8 cellular contexts compared by ENCODE assay signal in genomic region chr5:9545959-9546851, GRCh38. TPM values are rescaled to one million over a fixed set of nuclear protein-coding genes. Genes with fewer than 3 reads are reported as not detected.
DNase-seq lines count a peak whose midpoint lies in the region; ATAC-seq, FAIRE-seq and TF ChIP-seq lines count a peak whose summit lies in the region.

Gene SEMA5A (minus strand): TSS chr5:9546075. CDS start chr5:9379946, 166,129 bp downstream.

- peak; percentile 81 for TF ChIP-seq POLR2A in H54 (IDR thresholded peaks at IDR 0.05; ENCODE audit: low read depth, low read length)

- WGBS in mesodermal cell (ENCODE audit: insufficient coverage in 2 of 2), 2 experiments = 1 to 3% methylated on average over 35 to 36 of the region's 87 CpGs
- WGBS in thymus = 4% methylated on average over 83 of the region's 87 CpGs

- H3K4me1 ChIP-seq in mesodermal cell (ENCODE audit: control insufficient read depth, insufficient read depth, low read length, poor library complexity, severe bottlenecking) (no peaks in the 10 kb centered on the region), thymus (ENCODE audit: control insufficient read depth, insufficient read depth, low read length) (peaks cover 5% of the 10 kb centered on the region)

- no peaks in the 10 kb centered on the region for H3K9me3 ChIP-seq in mesodermal cell (ENCODE audit: control insufficient read depth, low read length)
- peaks cover 1% of the 10 kb centered on the region for H3K9me3 ChIP-seq in thymus (ENCODE audit: control insufficient read depth)

- no peak for FAIRE-seq in H54 (lab: Jason Lieb, UNC)

- H3K36me3 ChIP-seq in mesodermal cell (ENCODE audit: control insufficient read depth, insufficient read depth, low read length) (peaks cover 41% of the 10 kb centered on the region), thymus (ENCODE audit: control insufficient read depth, insufficient read depth) (no peaks in the 10 kb centered on the region)

- DNase-seq in AG10803 (ENCODE audit: low read depth) (peak; percentile 77), H54 (ENCODE audit: insufficient read length, low spot score) (peak; percentile 48), epithelial cell of prostate (ENCODE audit: low read depth, low spot score) (no peak), NCI-H1436 treated with DMSO at 0.1 percent for 48 hours (lab: John Stamatoyannopoulos, UW) (no peak)

- peak within 1 kb of the TSS; percentile 85 for H3K27ac ChIP-seq in epithelial cell of prostate
- H3K27ac ChIP-seq in mesodermal cell (ENCODE audit: low read depth, low read length, severe bottlenecking) = peak within 1 kb of the TSS; percentile 83
- peak within 1 kb of the TSS; percentile 15 for H3K27ac ChIP-seq in thymus (ENCODE audit: low read depth)

- H3K4me3 ChIP-seq in AG10803 (ENCODE audit: low read length) = peak within 1 kb of the TSS; percentile 95
- H3K4me3 ChIP-seq in WI38 (ENCODE audit: low read depth, low read length) = peak within 1 kb of the TSS; percentile 94
- H3K4me3 ChIP-seq in mesodermal cell (ENCODE audit: extremely low read depth, insufficient read depth, low read length, poor library complexity, severe bottlenecking) = peak within 1 kb of the TSS; percentile 85
- peak within 1 kb of the TSS; percentile 44 for H3K4me3 ChIP-seq in thymus (ENCODE audit: low read length)

- no peak for TF ChIP-seq CTCF in AG10803 (conservative IDR thresholded peaks at IDR 0.05; ENCODE audit: low read length)
- TF ChIP-seq CTCF in WI38 (IDR thresholded peaks at IDR 0.05; ENCODE audit: low read depth, low read length) = no peak

- no peak for ATAC-seq in GM19395 (IDR thresholded peaks at IDR 0.05; ENCODE audit: unreplicated experiment)

- H3K27me3 ChIP-seq in thymus (ENCODE audit: control insufficient read depth, insufficient read depth) = peaks cover 30% of the 10 kb centered on the region

RNA-seq across cellular contexts. Expression of gene SEMA5A, which starts in this region (rescaled TPM):
- 29.7 TPM for polyA plus RNA-seq in mesodermal cell (2013, experiment 1 of 2)
- 30.9 TPM for polyA plus RNA-seq in mesodermal cell (2013, experiment 2 of 2)
- polyA plus RNA-seq in thymus = 1.2 TPM

Comparison
In these comparisons a context has a peak if more than half of its experiments do, and no peak if none do; other contexts are left out.
1. DNase-seq: peak in AG10803 (single experiment) and H54 (single experiment); none in epithelial cell of prostate (single experiment) and NCI-H1436 treated with DMSO at 0.1 percent for 48 hours (single experiment).
2. H3K4me3 ChIP-seq: peak in every context shown above with its lines; median percentile 95 in AG10803; 94 in WI38; 85 in mesodermal cell; 44 in thymus.
3. H3K27ac ChIP-seq: peak in every context shown above with its lines; median percentile 85 in epithelial cell of prostate; 83 in mesodermal cell; 15 in thymus.